In genomic region chr16:54070944-54071343, GRCh38 we compare ENCODE assay signal across 18 cellular contexts.
DNase-seq lines count a peak whose midpoint lies in the region; ATAC-seq, FAIRE-seq and TF ChIP-seq lines count a peak whose summit lies in the region.
"Had no signal": no experiment of that assay in that cellular context is flagged by ENCODE, and none has a peak within 500 bp of the region (broad histone marks: within the 10 kb centered on the region; RNA-seq: fewer than 3 reads in every experiment).

No MANE protein-coding gene starts in this region.

- DNase-seq in GM12878 (ENCODE audit: low read depth, low spot score), result peak; percentile 3
- DNase-seq in HFFc6, result no peak
- no peak for DNase-seq in putamen (ENCODE audit: low spot score)
- DNase-seq in H54 (ENCODE audit: insufficient read length, low spot score), result no peak
- DNase-seq: DMS79; immature natural killer cell; NCI-H1436; NCI-H345; stimulated activated naive CD8-positive, alpha-beta T cell treated with anti-CD3 and anti-CD28 coated beads, Interleukin-15, amount 100 ng/mL, for 72 hours had no signal

- ATAC-seq in GM18858 (IDR thresholded peaks at IDR 0.05; ENCODE audit: unreplicated experiment) (peak; percentile 72), GM21529 (IDR thresholded peaks at IDR 0.05; ENCODE audit: unreplicated experiment) (peak; percentile 61), HG03460 (IDR thresholded peaks at IDR 0.05; ENCODE audit: unreplicated experiment) (peak; percentile 77), GM12878 (peak; percentile 91), HG02970 (IDR thresholded peaks at IDR 0.05; ENCODE audit: low FRiP score, unreplicated experiment) (no peak)
- ATAC-seq: activated CD4-positive, CD25-positive, alpha-beta regulatory T cell treated with anti-CD3 and anti-CD28 coated beads, Interleukin-2, amount 50 U/mL, for 24 hours; HepG2; stimulated activated naive CD8-positive, alpha-beta T cell treated with anti-CD3 and anti-CD28 coated beads, Interleukin-15, amount 100 ng/mL, for 72 hours had no signal

- in situ Hi-C loops in GM12878 (cut with MboI), result no loop called here

- intact Hi-C loops in GM12878 (cut with micrococcal nuclease; ENCODE audit: unreplicated experiment), result no loop called here

- WGBS in GM12878 (ENCODE audit: insufficient coverage, insufficient replicate concordance, low lambda C conversion rate, missing lambda C conversion rate), result 53% methylated on average over 1 of the region's 1 CpG

- H3K79me2 ChIP-seq in GM12878 (ENCODE audit: control insufficient read depth, insufficient read depth, low read length), result no peaks in the 10 kb centered on the region

- no peaks in the 10 kb centered on the region for H3K27me3 ChIP-seq in GM12878 (replicated peaks in 1 of 2; ENCODE audit: control insufficient read depth in 2 of 2, insufficient read depth in 2 of 2, low read length in 1 of 2)
- H3K27me3 ChIP-seq: BLaER1 had no signal

- POLR2A ChIA-PET in GM12878 (lab: Charles Lee), result interaction anchor here (0.5 kb wide), 1 partner anchor 1373 kb away, joined by 4 read pairs; no protein-coding TSS in a partner anchor

- no peak for FAIRE-seq in GM12878 (lab: Jason Lieb, UNC)
- no peak for FAIRE-seq in H54 (lab: Jason Lieb, UNC)
- FAIRE-seq: frontal cortex, HepG2 had no signal

- no peaks in the 10 kb centered on the region for H3K9me3 Mint-ChIP-seq in HFFc6
- H3K9me3 Mint-ChIP-seq: stimulated activated naive CD8-positive, alpha-beta T cell treated with anti-CD3 and anti-CD28 coated beads, Interleukin-15, amount 100 ng/mL, for 72 hours had no signal

- H3K4me2 ChIP-seq in GM12878 (ENCODE audit: control insufficient read depth, insufficient read depth), result no peak overlapping the region
- H3K4me2 ChIP-seq: BLaER1 had no signal

- no peaks in the 10 kb centered on the region for H4K20me1 ChIP-seq in GM12878 (ENCODE audit: control insufficient read depth, insufficient read depth)
- H4K20me1 ChIP-seq: BLaER1 had no signal

- TF ChIP-seq CTCF in GM12878 (IDR thresholded peaks at IDR 0.05 in 2 of 3, conservative IDR thresholded peaks at IDR 0.05 in 1 of 3; ENCODE audit: control insufficient read depth in 2 of 3, extremely low read depth in 1 of 3, insufficient read depth in 1 of 3, low read depth in 3 of 3, low read length in 3 of 3), result no peak
- no peak for TF ChIP-seq CTCF in HFFc6 (IDR thresholded peaks at IDR 0.05)

- no TSS peak for BruUV-seq in GM12878 (replicated peaks; lab: Mats Ljungman, UMichigan)

- no peak overlapping the region for H3K4me3 ChIP-seq in GM12878
- H3K4me3 ChIP-seq: BLaER1, skin epidermis had no signal

- no peak overlapping the region for H3K27ac Mint-ChIP-seq in HFFc6
- H3K27ac Mint-ChIP-seq: immature natural killer cell had no signal

- TF ChIP-seq EP300 in GM12878 (IDR thresholded peaks at IDR 0.05; ENCODE audit: borderline replicate concordance in 1 of 2, control insufficient read depth in 1 of 2, low read depth in 2 of 2, low read length in 2 of 2), result no peak

- H3K36me3 ChIP-seq in GM12878 (ENCODE audit: control insufficient read depth in 2 of 2, insufficient read depth in 2 of 2, low read length in 1 of 2), result no peaks in the 10 kb centered on the region
- H3K36me3 ChIP-seq: BLaER1 had no signal

- no peak overlapping the region for H2AFZ ChIP-seq in GM12878 (ENCODE audit: control insufficient read depth, low read depth, low read length)

- no peak overlapping the region for H3K27ac ChIP-seq in GM12878 (ENCODE audit: control insufficient read depth, insufficient read depth)
- H3K27ac ChIP-seq: BLaER1, skin epidermis had no signal

- H3K4me1 Mint-ChIP-seq in HFFc6 (ENCODE audit: low read depth), result peaks cover 8% of the 10 kb centered on the region
- H3K4me1 Mint-ChIP-seq: immature natural killer cell; stimulated activated naive CD8-positive, alpha-beta T cell treated with anti-CD3 and anti-CD28 coated beads, Interleukin-15, amount 100 ng/mL, for 72 hours had no signal

- H3K4me3 Mint-ChIP-seq in HFFc6, result no peak overlapping the region
- H3K4me3 Mint-ChIP-seq: immature natural killer cell; stimulated activated naive CD8-positive, alpha-beta T cell treated with anti-CD3 and anti-CD28 coated beads, Interleukin-15, amount 100 ng/mL, for 72 hours had no signal

- H3K36me3 Mint-ChIP-seq in HFFc6 (ENCODE audit: low read depth), result no peaks in the 10 kb centered on the region

- H3K4me1 ChIP-seq in GM12878 (ENCODE audit: control insufficient read depth, insufficient read depth, low read length), result no peaks in the 10 kb centered on the region
- H3K4me1 ChIP-seq: BLaER1 had no signal

- SMC1A ChIA-PET in GM12878 (lab: Charles Lee; ENCODE audit: uncharacterized antibody, unreplicated experiment), result interaction anchor here (0.6 kb wide), 1 partner anchor 17 kb away, joined by 3 read pairs; no protein-coding TSS in a partner anchor

- H3K9ac ChIP-seq in GM12878 (ENCODE audit: control insufficient read depth, insufficient read depth, low read length), result no peak overlapping the region
- H3K9ac ChIP-seq: BLaER1 had no signal

- RAD21 ChIA-PET in GM12878 (lab: Charles Lee; ENCODE audit: unreplicated experiment), result no interaction called here

- TF ChIP-seq POLR2A in GM12878 (IDR thresholded peaks at IDR 0.05; ENCODE audit: low read depth, low read length), result no peak
- no peak for TF ChIP-seq POLR2A in H54 (IDR thresholded peaks at IDR 0.05; ENCODE audit: low read depth, low read length)

- no peaks in the 10 kb centered on the region for H3K27me3 Mint-ChIP-seq in HFFc6 (ENCODE audit: insufficient read depth)
- H3K27me3 Mint-ChIP-seq: stimulated activated naive CD8-positive, alpha-beta T cell treated with anti-CD3 and anti-CD28 coated beads, Interleukin-15, amount 100 ng/mL, for 72 hours had no signal

- TF ChIP-seq RAD21 in GM12878 (IDR thresholded peaks at IDR 0.05; ENCODE audit: insufficient read depth, low read depth, low read length), result no peak

- CTCF ChIA-PET in GM12878 (lab: Yijun Ruan, JAX), result interaction anchor here (1.0 kb wide), 1 partner anchor 205 kb away, joined by 3 read pairs; no protein-coding TSS in a partner anchor

- H3K9me3 ChIP-seq in GM12878 (replicated peaks; ENCODE audit: control insufficient read depth, insufficient read depth, low read length), result no peaks in the 10 kb centered on the region
- H3K9me3 ChIP-seq: BLaER1 had no signal

TF ChIP-seq in GM12878, 131 proteins besides CTCF, POLR2A, EP300 and RAD21:
- no peak for TF ChIP-seq E4F1 (IDR thresholded peaks at IDR 0.05; ENCODE audit: borderline replicate concordance, partially characterized antibody)
- TF ChIP-seq SPI1 (IDR thresholded peaks at IDR 0.05; ENCODE audit: borderline replicate concordance, insufficient read depth, low read depth, low read length), result peak; percentile 89
